8 cellular contexts compared by ENCODE assay signal in the genomic region with DNA sequence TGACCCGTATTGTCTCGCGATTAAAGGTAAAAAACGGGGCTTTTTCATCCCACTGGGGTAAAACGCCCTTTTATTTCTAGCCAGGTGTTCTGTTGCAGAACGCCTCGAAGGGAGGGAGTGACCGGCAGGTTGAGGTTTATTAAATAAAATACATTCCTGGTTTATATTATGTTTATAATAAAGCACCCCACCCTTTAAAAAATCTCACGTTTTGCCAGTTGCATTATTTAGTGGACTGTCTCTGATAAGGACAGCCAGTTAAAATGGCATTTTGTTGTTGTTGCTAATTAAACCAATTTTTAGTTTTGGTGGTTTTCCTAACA. TPM values are rescaled to one million over a fixed set of nuclear protein-coding genes. Genes with fewer than 3 reads are reported as not detected.
A peak's percentile ranks its signal among the peaks of the same experiment; 100 is the strongest.
DNase-seq lines count a peak whose midpoint lies in the region; ATAC-seq and TF ChIP-seq lines count a peak whose summit lies in the region.

No MANE protein-coding gene starts in this region.

- H3K4me3 ChIP-seq in fibroblast of the aortic adventitia (ENCODE audit: low read depth, low read length): peak overlapping the region; percentile 95
- peak overlapping the region; percentile 76 for H3K4me3 ChIP-seq in retinal pigment epithelial cell (ENCODE audit: low read length)

- ATAC-seq in HG02642 (IDR thresholded peaks at IDR 0.05; ENCODE audit: poor library complexity, unreplicated experiment): no peak

- H3K27ac ChIP-seq in VCaP: peak overlapping the region; percentile 89

- DNase-seq in GF-D8 (lab: John Stamatoyannopoulos, UW): peak; percentile 57
- DNase-seq in fibroblast of the aortic adventitia (ENCODE audit: low read depth): no peak
- no peak for DNase-seq in retinal pigment epithelial cell (ENCODE audit: low read depth)
- DNase-seq in DMS53 (lab: John Stamatoyannopoulos, UW): no peak
- no peak for DNase-seq in COLO668 (lab: John Stamatoyannopoulos, UW; ENCODE audit: unreplicated experiment)
- DNase-seq in iPS-NIHi11 (ENCODE audit: low spot score): no peak

- TF ChIP-seq CTCF in VCaP (conservative IDR thresholded peaks at IDR 0.05) (no peak), fibroblast of the aortic adventitia (IDR thresholded peaks at IDR 0.05; ENCODE audit: insufficient read depth, low read length) (no peak), retinal pigment epithelial cell (conservative IDR thresholded peaks at IDR 0.05; ENCODE audit: low read depth, low read length) (no peak)

RNA-seq across cellular contexts. Expression of gene ZNF850, which starts 25.1 kb away (rescaled TPM):
- 3.0 and 5.4 TPM in 2 replicates for total RNA-seq in fibroblast of the aortic adventitia (ENCODE audit: low replicate concordance)

RNA-seq across cellular contexts. Expression of gene ZNF790, which starts 40.4 kb away (rescaled TPM):
- 7.4 and 13.2 TPM in 2 replicates for total RNA-seq in fibroblast of the aortic adventitia (ENCODE audit: low replicate concordance)

RNA-seq across cellular contexts. Expression of gene ZNF345, which starts 52.9 kb away (rescaled TPM):
- 5.5 and 9.6 TPM in 2 replicates for total RNA-seq in fibroblast of the aortic adventitia (ENCODE audit: low replicate concordance)
